In genomic region chr9:84061613-84062205, GRCh38 we compare ENCODE assay signal across 18 cellular contexts.
A peak's percentile ranks its signal among the peaks of the same experiment; 100 is the strongest.
DNase-seq lines count a peak whose midpoint lies in the region; ATAC-seq and TF ChIP-seq lines count a peak whose summit lies in the region.
"Had no signal": no experiment of that assay in that cellular context is flagged by ENCODE, and none has a peak within 500 bp of the region (broad histone marks: within the 10 kb centered on the region; RNA-seq: fewer than 3 reads in every experiment).

No MANE protein-coding gene starts in this region.

- DNase-seq in NCI-H1105 (lab: John Stamatoyannopoulos, UW) (peak; percentile 14), NCI-H2081 (lab: John Stamatoyannopoulos, UW) (peak; percentile 77 to 93), NCI-H774 (lab: John Stamatoyannopoulos, UW) (peak; percentile 28), mucosa of descending colon (peak in 2 of 3 donors; percentile 26 to 40), NCI-H226 (no peak), SKM-1 (lab: John Stamatoyannopoulos, UW; ENCODE audit: unreplicated experiment) (no peak)
- no peak for DNase-seq in activated CD4-positive, CD25-positive, alpha-beta regulatory T cell treated with anti-CD3 and anti-CD28 coated beads, Interleukin-2, amount 50 U/mL, for 72 hours
- DNase-seq: activated CD4-positive, alpha-beta T cell treated with anti-CD3 and anti-CD28 coated beads, Interleukin-2, amount 10 ng/mL, durations not matched to agents 24 days and 14 days; activated naive CD8-positive, alpha-beta T cell treated with anti-CD3 and anti-CD28 coated beads, Interleukin-2, amount 10 ng/mL, durations not matched to agents 7 days and 5 days; CD4-positive, CD25-positive, alpha-beta regulatory T cell; effector memory CD4-positive, alpha-beta T cell; foreskin keratinocyte; lower lobe of right lung; sigmoid colon; stimulated activated CD4-positive, alpha-beta T cell treated with anti-CD3 and anti-CD28 coated beads, Interleukin-15, amount 100 ng/mL, for 24 hours had no signal

- no peaks in the 10 kb centered on the region for H3K9me3 ChIP-seq in mucosa of descending colon
- H3K9me3 ChIP-seq: lower lobe of right lung, sigmoid colon had no signal

- TF ChIP-seq CTCF in mucosa of descending colon (IDR thresholded peaks at IDR 0.05), result no peak

- intact Hi-C loops in mucosa of descending colon (cut with DNase I, micrococcal nuclease), result no loop called here

- H3K4me1 ChIP-seq in mucosa of descending colon (ENCODE audit: low read depth), result no peaks in the 10 kb centered on the region
- H3K4me1 ChIP-seq: foreskin keratinocyte, lower lobe of right lung had no signal

- H3K4me3 ChIP-seq in mucosa of descending colon, result no peak overlapping the region
- H3K4me3 ChIP-seq: GM12878, K562, lower lobe of right lung, sigmoid colon had no signal

- ATAC-seq in mucosa of descending colon, result peak; percentile 87
- ATAC-seq: activated T-helper 17 cell treated with anti-CD3 and anti-CD28 coated beads, Interleukin-2, amount 50 U/mL, for 72 hours; foreskin keratinocyte; GM12878; K562; lower lobe of right lung had no signal

- H3K36me3 ChIP-seq in mucosa of descending colon (ENCODE audit: low read depth), result no peaks in the 10 kb centered on the region
- H3K36me3 ChIP-seq: lower lobe of right lung, sigmoid colon had no signal

Comparison
In these comparisons a context has a peak if more than half of its experiments do, and no peak if none do; other contexts are left out.
1. DNase-seq: peak in NCI-H1105 (single experiment), NCI-H2081 (2 of 2), NCI-H774 (single experiment) and mucosa of descending colon (2 of 3); none in NCI-H226 (single experiment), SKM-1 (single experiment) and activated CD4-positive, CD25-positive, alpha-beta regulatory T cell treated with anti-CD3 and anti-CD28 coated beads, Interleukin-2, amount 50 U/mL, for 72 hours (single experiment).